21 cellular contexts compared by ENCODE assay signal in the genomic region with DNA sequence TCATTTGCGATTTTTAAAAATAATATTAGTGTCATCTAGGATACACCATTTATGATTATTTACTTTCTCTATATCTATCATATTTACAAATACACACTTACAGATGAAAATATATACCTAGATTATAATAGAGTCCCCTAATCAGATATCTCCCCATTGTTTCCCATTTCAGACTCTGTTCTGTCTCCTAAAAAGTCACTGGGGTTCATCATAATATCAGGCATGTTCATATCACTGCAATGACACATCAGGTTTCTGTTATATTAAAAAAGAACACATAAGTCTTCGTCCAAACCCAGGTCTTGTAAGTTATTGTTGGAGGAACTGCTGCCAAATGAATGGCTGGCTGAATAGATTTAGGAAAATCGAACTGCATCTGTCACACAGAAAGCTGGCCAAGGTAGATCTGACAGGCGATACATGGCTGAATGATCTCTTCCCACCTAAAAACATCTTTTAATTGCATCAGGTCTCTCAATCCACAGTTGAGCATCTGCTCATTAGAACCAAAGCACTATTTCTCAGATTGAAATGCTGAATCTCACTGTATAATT.
DNase-seq lines count a peak whose midpoint lies in the region; ATAC-seq and TF ChIP-seq lines count a peak whose summit lies in the region.
"Had no signal": no experiment of that assay in that cellular context is flagged by ENCODE, and none has a peak within 500 bp of the region (broad histone marks: within the 10 kb centered on the region; RNA-seq: fewer than 3 reads in every experiment).

No MANE protein-coding gene starts in this region.

- no peaks in the 10 kb centered on the region for H4K20me1 ChIP-seq in Karpas-422 (ENCODE audit: insufficient read depth, low read depth, low read length)

- no peak for TF ChIP-seq CTCF in esophagus squamous epithelium (IDR thresholded peaks at IDR 0.05)

- H3K4me1 ChIP-seq in Karpas-422 (ENCODE audit: low read length), result no peaks in the 10 kb centered on the region
- peaks cover 0 to 3% of the 10 kb centered on the region in 2 donors for H3K4me1 ChIP-seq in aorta (ENCODE audit: control insufficient read depth in 1 of 2, insufficient read depth in 2 of 2, low read length in 2 of 2)
- H3K4me1 ChIP-seq in esophagus squamous epithelium, result no peaks in the 10 kb centered on the region
- H3K4me1 ChIP-seq: suprapubic skin, uterus had no signal

- WGBS in aorta, 2 donors, result 63 to 65% methylated on average over 4 of the region's 4 CpGs
- WGBS in esophagus squamous epithelium, 2 donors, result 75 to 80% methylated on average over 4 of the region's 4 CpGs

- ATAC-seq in aorta (ENCODE audit: low FRiP score) (no peak), GM19328 (IDR thresholded peaks at IDR 0.05; ENCODE audit: unreplicated experiment) (no peak)
- ATAC-seq: stimulated activated memory B cell treated with anti-CD40 and anti-IgM and Interleukin-4, amounts not matched to agents 10 μg/mL and 1 μg/mL and 100 μg/mL, for 72 hours had no signal

- intact Hi-C loops in aorta (cut with DNase I) (no loop called here), esophagus squamous epithelium (cut with DNase I) (no loop called here)

- H3K9me2 ChIP-seq in Karpas-422 (replicated peaks; ENCODE audit: insufficient read depth, low read length), result no peaks in the 10 kb centered on the region

- H2AFZ ChIP-seq in Karpas-422 (ENCODE audit: low read length), result no peak overlapping the region

- no peak overlapping the region for H3K27ac ChIP-seq in Karpas-422 (ENCODE audit: low read length)
- no peak overlapping the region for H3K27ac ChIP-seq in aorta (ENCODE audit: low read depth in 1 of 2, low read length in 2 of 2)
- H3K27ac ChIP-seq in esophagus squamous epithelium, result no peak overlapping the region
- H3K27ac ChIP-seq: adrenal gland, suprapubic skin, uterus had no signal

- no peak overlapping the region for H3K4me2 ChIP-seq in Karpas-422 (ENCODE audit: low read depth, low read length, poor library complexity, severe bottlenecking)

- no peaks in the 10 kb centered on the region for H3K79me2 ChIP-seq in Karpas-422 (ENCODE audit: low read length)

- DNase-seq in DMS 273 (lab: John Stamatoyannopoulos, UW; ENCODE audit: unreplicated experiment) (peak; percentile 74), NCI-H1694 treated with DMSO at 0.1 percent for 48 hours (lab: John Stamatoyannopoulos, UW) (peak; percentile 95), NCI-H748 treated with DMSO at 0.1 percent for 48 hours (lab: John Stamatoyannopoulos, UW) (peak; percentile 14), cerebellum (ENCODE audit: low spot score) (peak; percentile 6), Karpas-422 (no peak), aorta (no peak), esophagus squamous epithelium (lab: John Stamatoyannopoulos, UW) (no peak)
- DNase-seq: activated naive CD4-positive, alpha-beta T cell; activated T-cell treated with anti-CD3 and anti-CD28 coated beads, Interleukin-2, amount 50 U/mL, for 1 hour; adrenal gland; CD4-positive, alpha-beta T cell; DND-41; head of caudate nucleus; Kasumi-1; mammary epithelial cell; small intestine; SW 1271; uterus had no signal

- H3K27me3 ChIP-seq in Karpas-422 (ENCODE audit: low read length), result no peaks in the 10 kb centered on the region
- no peaks in the 10 kb centered on the region for H3K27me3 ChIP-seq in aorta (ENCODE audit: control insufficient read depth in 1 of 2, insufficient read depth in 2 of 2, low read length in 1 of 2)
- H3K27me3 ChIP-seq in esophagus squamous epithelium, result no peaks in the 10 kb centered on the region
- H3K27me3 ChIP-seq: adrenal gland, suprapubic skin, uterus had no signal

- TF ChIP-seq POLR2A in esophagus squamous epithelium (IDR thresholded peaks at IDR 0.05), result no peak

- H3K9ac ChIP-seq in Karpas-422 (ENCODE audit: low read length), result no peak overlapping the region

- H3K36me3 ChIP-seq in Karpas-422 (ENCODE audit: insufficient read depth, low read length), result no peaks in the 10 kb centered on the region
- H3K36me3 ChIP-seq in aorta (ENCODE audit: control insufficient read depth in 1 of 2, insufficient read depth in 2 of 2, low read length in 1 of 2), result no peaks in the 10 kb centered on the region
- no peaks in the 10 kb centered on the region for H3K36me3 ChIP-seq in esophagus squamous epithelium
- H3K36me3 ChIP-seq: adrenal gland, suprapubic skin, uterus had no signal

- H3K4me3 ChIP-seq in Karpas-422 (ENCODE audit: low read length) (no peak overlapping the region), aorta (ENCODE audit: low read length in 2 of 2) (no peak overlapping the region), esophagus squamous epithelium (no peak overlapping the region)
- H3K4me3 ChIP-seq: adrenal gland, suprapubic skin, uterus had no signal

- H3K9me3 ChIP-seq in Karpas-422 (ENCODE audit: low read length) (peaks cover 14% of the 10 kb centered on the region), aorta (ENCODE audit: control insufficient read depth, low read length) (no peaks in the 10 kb centered on the region), esophagus squamous epithelium (no peaks in the 10 kb centered on the region)
- H3K9me3 ChIP-seq: adrenal gland, suprapubic skin, uterus had no signal

Comparison
In these comparisons a context has a peak if more than half of its experiments do, and no peak if none do; other contexts are left out.
1. DNase-seq: peak in DMS 273 (single experiment), NCI-H1694 treated with DMSO at 0.1 percent for 48 hours (single experiment), NCI-H748 treated with DMSO at 0.1 percent for 48 hours (single experiment) and cerebellum (single experiment); none in Karpas-422 (single experiment), aorta (0 of 2) and esophagus squamous epithelium (single experiment).